In the genomic region with DNA sequence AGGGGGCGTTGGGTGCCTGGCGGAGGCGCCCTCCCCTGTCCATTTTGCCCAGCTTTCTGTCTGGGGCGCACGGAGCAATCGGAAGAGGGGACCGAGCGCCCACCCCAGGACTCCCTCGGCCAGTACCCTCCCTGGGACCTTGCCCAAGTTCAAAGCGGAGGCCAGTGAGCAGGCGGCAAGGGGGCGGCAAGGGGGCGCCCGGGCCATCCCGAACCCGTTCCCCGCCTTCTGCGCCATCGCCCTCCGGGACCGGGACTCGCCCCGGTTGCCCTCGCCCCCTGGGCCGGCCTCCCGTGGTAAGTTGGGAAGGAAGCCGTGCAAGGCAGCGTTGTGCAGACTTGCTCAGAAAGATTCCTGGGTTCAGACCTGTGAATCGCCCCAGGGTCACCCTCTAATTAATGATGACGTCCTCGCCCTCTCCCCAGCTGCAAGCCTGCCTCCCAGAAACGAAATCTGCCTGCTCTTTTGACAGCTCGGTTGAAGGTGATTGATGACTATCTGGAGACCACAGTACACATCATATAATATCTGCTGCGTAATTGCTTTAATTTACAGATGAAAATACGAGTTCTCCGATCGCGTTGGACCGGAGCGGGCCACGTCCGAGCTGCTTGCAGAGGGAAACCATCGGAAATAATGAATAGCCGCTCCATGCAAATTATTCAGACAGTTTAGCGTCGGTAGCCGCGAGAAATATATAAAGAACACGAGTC, we compare ENCODE assay signal across 11 cellular contexts. TPM values are rescaled to one million over a fixed set of nuclear protein-coding genes. Genes with fewer than 3 reads are reported as not detected.
DNase-seq lines count a peak whose midpoint lies in the region; ATAC-seq and TF ChIP-seq lines count a peak whose summit lies in the region.
"Had no signal": no experiment of that assay in that cellular context is flagged by ENCODE, and none has a peak within 500 bp of the region (broad histone marks: within the 10 kb centered on the region; RNA-seq: fewer than 3 reads in every experiment).

No MANE protein-coding gene starts in this region.

- H3K27ac Mint-ChIP-seq in brain = peak overlapping the region in 2 of 5 experiments; percentile 15 to 89

- H3K27me3 ChIP-seq in heart right ventricle (peaks cover 7 to 98% (median 92%) of the 10 kb centered on the region in 7 donors), mesendoderm (ENCODE audit: insufficient read depth, low read length, poor library complexity) (peaks cover 77% of the 10 kb centered on the region)

- H3K79me2 ChIP-seq in mesendoderm (ENCODE audit: control insufficient read depth, insufficient read depth, low read length) = no peaks in the 10 kb centered on the region

- H3K56ac ChIP-seq in mesendoderm (ENCODE audit: low read length) = no peak overlapping the region

- H3K36me3 ChIP-seq in heart right ventricle = no peaks in the 10 kb centered on the region
- no peaks in the 10 kb centered on the region for H3K36me3 ChIP-seq in mesendoderm (ENCODE audit: control insufficient read depth, insufficient read depth, low read length)

- no peak for TF ChIP-seq CTCF in heart right ventricle (IDR thresholded peaks at IDR 0.05)
- no peak for TF ChIP-seq CTCF in brain (conservative IDR thresholded peaks at IDR 0.05)

- no peak overlapping the region for H4K5ac ChIP-seq in mesendoderm (ENCODE audit: low read length)

- H3K4ac ChIP-seq in mesendoderm (ENCODE audit: low read depth, low read length) = no peak overlapping the region

- no peak overlapping the region for H4K8ac ChIP-seq in mesendoderm (ENCODE audit: low read depth, low read length)

- peaks cover 28% of the 10 kb centered on the region for H3K4me1 Mint-ChIP-seq in brain

- H3K9me3 ChIP-seq in heart right ventricle = no peaks in the 10 kb centered on the region

- H3K79me1 ChIP-seq in mesendoderm (ENCODE audit: low read length) = no peaks in the 10 kb centered on the region

- peaks cover 0 to 10% (median 3%) of the 10 kb centered on the region in 5 experiments for H3K9me3 Mint-ChIP-seq in brain

- peaks cover 90% of the 10 kb centered on the region for H3K27me3 Mint-ChIP-seq in brain

- DNase-seq in heart right ventricle = no peak
- no peak for DNase-seq in Right ventricle myocardium inferior (ENCODE audit: missing footprints)
- peak; percentile 6 for DNase-seq in mesendoderm
- DNase-seq in RKO (ENCODE audit: low spot score) = no peak
- no peak for DNase-seq in H4 (ENCODE audit: low spot score)
- DNase-seq: NCI-H524 treated with DMSO at 0.1 percent for 48 hours had no signal

- H2BK120ac ChIP-seq in mesendoderm (ENCODE audit: low read depth, low read length) = no peak overlapping the region

- H3K9ac ChIP-seq in mesendoderm (ENCODE audit: low read length) = no peak overlapping the region

- H3K4me3 ChIP-seq in heart right ventricle (peak overlapping the region; percentile 21 to 59 (median 45)), mesendoderm (ENCODE audit: low read length) (no peak overlapping the region)
- H3K4me3 ChIP-seq: GM12878 had no signal

- no peak overlapping the region for H2AK5ac ChIP-seq in mesendoderm (ENCODE audit: low read length)

- H3K18ac ChIP-seq in mesendoderm (ENCODE audit: low read length) = no peak overlapping the region

- H3K4me1 ChIP-seq in heart right ventricle (peaks cover 0 to 33% (median 25%) of the 10 kb centered on the region in 9 donors), mesendoderm (ENCODE audit: control insufficient read depth, low read depth, low read length) (no peaks in the 10 kb centered on the region)

- 10 to 15% methylated on average over 39 to 49 of the region's 49 CpGs for WGBS in heart right ventricle, 2 donors
- no CpG with 5 or more reads among the region's 49 CpGs for WGBS in mesendoderm (ENCODE audit: extremely low coverage, insufficient coverage, low lambda C conversion rate)

- intact Hi-C loops in heart right ventricle (cut with DNase I) (loop anchor here in 4 of 10 donors (2.0 to 10.0 kb wide), 3 partner anchors 23 to 82 kb away; partner anchors contain the start of gene NDUFS6 (in 4 of the 4)), Right ventricle myocardium inferior (cut with DNase I) (loop anchor here (2.0 to 5.0 kb wide), 3 partner anchors 47 to 128 kb away; partner anchors contain the start of gene MRPL36)

- H3K4me3 Mint-ChIP-seq in brain = peak overlapping the region; percentile 50 to 82 (median 72)

- ATAC-seq in heart right ventricle (peak in 2 of 8 donors; percentile 1 to 11), Right ventricle myocardium inferior (no peak), SK-N-SH treated with all-trans-retinoic acid at 6 μM for 48 hours (no peak), GM19463 (IDR thresholded peaks at IDR 0.05; ENCODE audit: unreplicated experiment) (no peak)

- peak overlapping the region in 7 of 10 donors; percentile 35 to 75 (median 51) for H3K27ac ChIP-seq in heart right ventricle
- H3K27ac ChIP-seq in mesendoderm (ENCODE audit: low read depth, low read length) = no peak overlapping the region

- no peak overlapping the region for H2BK15ac ChIP-seq in mesendoderm (replicated peaks; ENCODE audit: low read depth)

- no peak overlapping the region for H3K4me2 ChIP-seq in mesendoderm (ENCODE audit: low read length)

- H3K36me3 Mint-ChIP-seq in brain = peaks cover 4% of the 10 kb centered on the region

- H3K23ac ChIP-seq in mesendoderm (ENCODE audit: low read length) = no peak overlapping the region

- H2BK5ac ChIP-seq in mesendoderm (ENCODE audit: low read length) = no peak overlapping the region

TF ChIP-seq in SK-N-SH treated with all-trans-retinoic acid at 6 μM for 48 hours, 23 proteins besides CTCF, POLR2A, EP300 and RAD21 (continues in another document):
- TF ChIP-seq BACH2 (CRISPR knock-in tag; IDR thresholded peaks at IDR 0.05; ENCODE audit: borderline replicate concordance) (no peak), OSR1 (CRISPR knock-in tag; IDR thresholded peaks at IDR 0.05) (no peak), ZNF8 (CRISPR knock-in tag; IDR thresholded peaks at IDR 0.05) (no peak), SNAI2 (CRISPR knock-in tag; IDR thresholded peaks at IDR 0.05) (no peak), CSRNP3 (CRISPR knock-in tag; IDR thresholded peaks at IDR 0.05) (no peak), TOX (CRISPR knock-in tag; IDR thresholded peaks at IDR 0.05; ENCODE audit: borderline replicate concordance) (no peak), CSDC2 (CRISPR knock-in tag; IDR thresholded peaks at IDR 0.05) (no peak), ZNF70 (CRISPR knock-in tag; IDR thresholded peaks at IDR 0.05) (no peak), TCF4 (CRISPR knock-in tag; IDR thresholded peaks at IDR 0.05; ENCODE audit: borderline replicate concordance) (no peak)
- TF ChIP-seq, protein P1, sequence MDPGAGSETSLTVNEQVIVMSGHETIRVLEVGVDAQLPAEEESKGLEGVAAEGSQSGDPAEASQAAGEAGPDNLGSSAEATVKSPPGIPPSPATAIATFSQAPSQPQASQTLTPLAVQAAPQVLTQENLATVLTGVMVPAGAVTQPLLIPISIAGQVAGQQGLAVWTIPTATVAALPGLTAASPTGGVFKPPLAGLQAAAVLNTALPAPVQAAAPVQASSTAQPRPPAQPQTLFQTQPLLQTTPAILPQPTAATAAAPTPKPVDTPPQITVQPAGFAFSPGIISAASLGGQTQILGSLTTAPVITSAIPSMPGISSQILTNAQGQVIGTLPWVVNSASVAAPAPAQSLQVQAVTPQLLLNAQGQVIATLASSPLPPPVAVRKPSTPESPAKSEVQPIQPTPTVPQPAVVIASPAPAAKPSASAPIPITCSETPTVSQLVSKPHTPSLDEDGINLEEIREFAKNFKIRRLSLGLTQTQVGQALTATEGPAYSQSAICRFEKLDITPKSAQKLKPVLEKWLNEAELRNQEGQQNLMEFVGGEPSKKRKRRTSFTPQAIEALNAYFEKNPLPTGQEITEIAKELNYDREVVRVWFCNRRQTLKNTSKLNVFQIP (CRISPR knock-in tag; IDR thresholded peaks at IDR 0.05; ENCODE audit: borderline replicate concordance, low read depth) = no peak
- TF ChIP-seq, protein P2, sequence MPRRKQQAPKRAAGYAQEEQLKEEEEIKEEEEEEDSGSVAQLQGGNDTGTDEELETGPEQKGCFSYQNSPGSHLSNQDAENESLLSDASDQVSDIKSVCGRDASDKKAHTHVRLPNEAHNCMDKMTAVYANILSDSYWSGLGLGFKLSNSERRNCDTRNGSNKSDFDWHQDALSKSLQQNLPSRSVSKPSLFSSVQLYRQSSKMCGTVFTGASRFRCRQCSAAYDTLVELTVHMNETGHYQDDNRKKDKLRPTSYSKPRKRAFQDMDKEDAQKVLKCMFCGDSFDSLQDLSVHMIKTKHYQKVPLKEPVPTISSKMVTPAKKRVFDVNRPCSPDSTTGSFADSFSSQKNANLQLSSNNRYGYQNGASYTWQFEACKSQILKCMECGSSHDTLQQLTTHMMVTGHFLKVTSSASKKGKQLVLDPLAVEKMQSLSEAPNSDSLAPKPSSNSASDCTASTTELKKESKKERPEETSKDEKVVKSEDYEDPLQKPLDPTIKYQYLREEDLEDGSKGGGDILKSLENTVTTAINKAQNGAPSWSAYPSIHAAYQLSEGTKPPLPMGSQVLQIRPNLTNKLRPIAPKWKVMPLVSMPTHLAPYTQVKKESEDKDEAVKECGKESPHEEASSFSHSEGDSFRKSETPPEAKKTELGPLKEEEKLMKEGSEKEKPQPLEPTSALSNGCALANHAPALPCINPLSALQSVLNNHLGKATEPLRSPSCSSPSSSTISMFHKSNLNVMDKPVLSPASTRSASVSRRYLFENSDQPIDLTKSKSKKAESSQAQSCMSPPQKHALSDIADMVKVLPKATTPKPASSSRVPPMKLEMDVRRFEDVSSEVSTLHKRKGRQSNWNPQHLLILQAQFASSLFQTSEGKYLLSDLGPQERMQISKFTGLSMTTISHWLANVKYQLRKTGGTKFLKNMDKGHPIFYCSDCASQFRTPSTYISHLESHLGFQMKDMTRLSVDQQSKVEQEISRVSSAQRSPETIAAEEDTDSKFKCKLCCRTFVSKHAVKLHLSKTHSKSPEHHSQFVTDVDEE (CRISPR knock-in tag; IDR thresholded peaks at IDR 0.05) = no peak

RNA-seq across cellular contexts. Expression of gene IRX4, which starts 1.4 kb away (rescaled TPM):
- total RNA-seq in heart right ventricle (10 to 100 TPM in 8 of 10 donors, 1 to 10 TPM in 2; 9.7 to 19.1 (median 11.7) TPM), Right ventricle myocardium inferior (17.6 TPM)
- polyA plus RNA-seq in heart right ventricle (10 to 100 TPM in 1 of 2 donors, 1 to 10 TPM in 1; 6.1 to 10.2 TPM), brain (ENCODE audit: insufficient read depth, low read depth, low replicate concordance) (not detected)
- 0.51 TPM for polyA plus RNA-seq in mesendoderm (2013, experiment 1 of 2)
- polyA plus RNA-seq in mesendoderm (2013, experiment 2 of 2) = 0.48 TPM
- not detected in 2 replicates for total RNA-seq in H4 (2014; rRNA removed; shearing (Covaris generic))
- total RNA-seq: GM12878, mucosa of gallbladder had no signal
- polyA plus RNA-seq: GM12878 had no signal

Comparison
In these comparisons a context has a peak if more than half of its experiments do, and no peak if none do; other contexts are left out.
1. RNA of gene IRX4, which starts 1.4 kb away (total RNA-seq): 17.6 TPM in Right ventricle myocardium inferior (single experiment) and 9.7 to 19.1 TPM in heart right ventricle; not detected in H4; every median in the first group is over 10 times any median in the second.